ENCODE assay signal across 2 cellular contexts in the genomic region with DNA sequence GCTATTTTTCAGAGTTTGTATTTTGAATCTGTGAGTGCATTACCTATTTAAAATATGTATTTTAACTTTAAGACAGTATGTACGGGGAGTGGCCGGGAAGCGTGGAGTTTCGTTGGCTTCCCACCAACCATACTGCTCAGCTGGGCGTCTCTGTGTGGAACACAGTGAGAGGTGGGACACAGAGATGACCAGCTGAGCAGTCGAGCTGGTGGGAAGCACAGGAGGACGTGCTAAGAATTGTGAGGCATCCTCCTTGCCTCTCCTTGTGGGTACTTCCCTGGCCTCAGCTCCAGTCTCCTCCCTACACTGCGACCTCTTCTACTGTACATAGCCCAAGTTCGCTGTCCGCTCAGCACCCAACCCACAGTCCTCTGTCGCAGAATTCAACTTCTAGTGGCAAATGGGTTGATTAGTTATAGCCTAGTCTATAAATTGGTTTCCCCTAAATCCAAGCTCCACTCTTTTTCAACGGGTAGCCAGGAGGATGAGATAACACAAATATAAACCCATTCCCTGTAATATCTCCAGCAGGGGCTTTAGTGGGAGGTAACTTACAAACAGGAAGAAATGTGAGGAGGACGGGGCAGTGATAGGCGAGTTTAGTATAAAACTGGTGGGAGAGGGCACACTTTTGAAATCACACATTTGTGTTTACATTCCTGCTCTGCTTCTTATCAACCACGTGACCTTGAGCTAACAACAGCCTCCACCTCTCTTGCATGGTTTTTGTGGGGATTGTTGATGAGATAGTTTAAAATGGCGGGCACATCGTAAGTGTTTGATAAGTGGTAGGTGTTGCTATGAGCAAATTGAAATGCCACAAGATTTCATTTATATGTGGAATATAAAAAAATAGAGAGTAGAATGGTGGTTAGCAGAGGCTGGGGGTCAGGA.
A peak's percentile ranks its signal among the peaks of the same experiment; 100 is the strongest.
TF ChIP-seq lines count a peak whose summit lies in the region.

No MANE protein-coding gene starts in this region.

TF ChIP-seq in H1, 55 proteins besides CTCF, POLR2A, EP300 and RAD21 (continues in another document):
- TF ChIP-seq SIX5 (IDR thresholded peaks at IDR 0.05; ENCODE audit: low read depth, low read length) (no peak), BRCA1 (IDR thresholded peaks at IDR 0.05; ENCODE audit: low read depth, low read length) (no peak), CHD1 (IDR thresholded peaks at IDR 0.05; ENCODE audit: low read depth, low read length) (no peak), TAF1 (IDR thresholded peaks at IDR 0.05; ENCODE audit: low read depth, low read length) (no peak), BACH1 (IDR thresholded peaks at IDR 0.05; ENCODE audit: low read length) (no peak), YY1 (IDR thresholded peaks at IDR 0.05; ENCODE audit: low read depth, low read length) (no peak), CREB1 (IDR thresholded peaks at IDR 0.05) (no peak), ATF3 (IDR thresholded peaks at IDR 0.05; ENCODE audit: insufficient read depth, low read depth, low read length) (no peak), TAF7 (optimal IDR thresholded peaks at IDR 0.05; ENCODE audit: borderline replicate concordance, low read depth, low read length) (no peak), POU5F1 (IDR thresholded peaks at IDR 0.05; ENCODE audit: low read depth, low read length) (no peak), NANOG (IDR thresholded peaks at IDR 0.05; ENCODE audit: insufficient read depth, low read depth, low read length, poor library complexity, severe bottlenecking) (no peak), TEAD4 (IDR thresholded peaks at IDR 0.05; ENCODE audit: low read depth, low read length) (no peak), ZNF274 (IDR thresholded peaks at IDR 0.05; ENCODE audit: borderline replicate concordance, extremely low read depth, low read length) (no peak), SRF (IDR thresholded peaks at IDR 0.05; ENCODE audit: low read depth, low read length) (no peak), SP1 (IDR thresholded peaks at IDR 0.05; ENCODE audit: low read depth, low read length) (no peak), SIRT6 (IDR thresholded peaks at IDR 0.05; ENCODE audit: low read length) (no peak), SP2 (IDR thresholded peaks at IDR 0.05; ENCODE audit: low read length) (no peak), GTF2F1 (IDR thresholded peaks at IDR 0.05; ENCODE audit: borderline replicate concordance, low read depth, low read length) (no peak)

TF ChIP-seq in HepG2, 621 proteins besides CTCF, POLR2A, EP300 and RAD21:
- TF ChIP-seq TEAD3 (CRISPR knock-in tag; optimal IDR thresholded peaks at IDR 0.05; ENCODE audit: borderline replicate concordance) (peak; percentile 77), ZNF615 (CRISPR knock-in tag; IDR thresholded peaks at IDR 0.05; ENCODE audit: borderline replicate concordance) (no peak), ZNF672 (CRISPR knock-in tag; IDR thresholded peaks at IDR 0.05) (no peak), ZNF44 (CRISPR knock-in tag; IDR thresholded peaks at IDR 0.05) (no peak), ZFP1 (CRISPR knock-in tag; IDR thresholded peaks at IDR 0.05) (0 out of 2 replicates have a peak, but pooled peaks have one; percentile 30), FOXA3 (CRISPR knock-in tag; IDR thresholded peaks at IDR 0.05) (peak; percentile 43), ZNF879 (CRISPR knock-in tag; IDR thresholded peaks at IDR 0.05) (no peak), GZF1 (CRISPR knock-in tag; IDR thresholded peaks at IDR 0.05) (no peak), RAD51 (IDR thresholded peaks at IDR 0.05; ENCODE audit: borderline replicate concordance) (peak; percentile 29; the same call in 1 of the 2 replicates), ZNF10 (CRISPR knock-in tag; IDR thresholded peaks at IDR 0.05; ENCODE audit: borderline replicate concordance, low read depth) (no peak), ZNF644 (CRISPR knock-in tag; IDR thresholded peaks at IDR 0.05; ENCODE audit: low read depth) (peak; percentile 52; the same call in 1 of the 2 replicates), ZMYM4 (CRISPR knock-in tag; IDR thresholded peaks at IDR 0.05) (peak; percentile 45; the same call in 1 of the 2 replicates), ZNF354B (CRISPR knock-in tag; IDR thresholded peaks at IDR 0.05) (no peak), SRSF9 (IDR thresholded peaks at IDR 0.05; ENCODE audit: borderline replicate concordance, insufficient read depth, low read depth, low read length, poor library complexity, severe bottlenecking) (no peak), ZSCAN29 (CRISPR knock-in tag; conservative IDR thresholded peaks at IDR 0.05) (no peak), FOXA1 (IDR thresholded peaks at IDR 0.05) (no peak), FOXA1 (CRISPR knock-in tag; IDR thresholded peaks at IDR 0.05) (peak; percentile 40; the same call in 1 of the 2 replicates)
- TF ChIP-seq, protein P1, sequence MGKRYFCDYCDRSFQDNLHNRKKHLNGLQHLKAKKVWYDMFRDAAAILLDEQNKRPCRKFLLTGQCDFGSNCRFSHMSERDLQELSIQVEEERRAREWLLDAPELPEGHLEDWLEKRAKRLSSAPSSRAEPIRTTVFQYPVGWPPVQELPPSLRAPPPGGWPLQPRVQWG (CRISPR knock-in tag; IDR thresholded peaks at IDR 0.05; ENCODE audit: borderline replicate concordance, low read depth) = no peak
- TF ChIP-seq, protein P2, sequence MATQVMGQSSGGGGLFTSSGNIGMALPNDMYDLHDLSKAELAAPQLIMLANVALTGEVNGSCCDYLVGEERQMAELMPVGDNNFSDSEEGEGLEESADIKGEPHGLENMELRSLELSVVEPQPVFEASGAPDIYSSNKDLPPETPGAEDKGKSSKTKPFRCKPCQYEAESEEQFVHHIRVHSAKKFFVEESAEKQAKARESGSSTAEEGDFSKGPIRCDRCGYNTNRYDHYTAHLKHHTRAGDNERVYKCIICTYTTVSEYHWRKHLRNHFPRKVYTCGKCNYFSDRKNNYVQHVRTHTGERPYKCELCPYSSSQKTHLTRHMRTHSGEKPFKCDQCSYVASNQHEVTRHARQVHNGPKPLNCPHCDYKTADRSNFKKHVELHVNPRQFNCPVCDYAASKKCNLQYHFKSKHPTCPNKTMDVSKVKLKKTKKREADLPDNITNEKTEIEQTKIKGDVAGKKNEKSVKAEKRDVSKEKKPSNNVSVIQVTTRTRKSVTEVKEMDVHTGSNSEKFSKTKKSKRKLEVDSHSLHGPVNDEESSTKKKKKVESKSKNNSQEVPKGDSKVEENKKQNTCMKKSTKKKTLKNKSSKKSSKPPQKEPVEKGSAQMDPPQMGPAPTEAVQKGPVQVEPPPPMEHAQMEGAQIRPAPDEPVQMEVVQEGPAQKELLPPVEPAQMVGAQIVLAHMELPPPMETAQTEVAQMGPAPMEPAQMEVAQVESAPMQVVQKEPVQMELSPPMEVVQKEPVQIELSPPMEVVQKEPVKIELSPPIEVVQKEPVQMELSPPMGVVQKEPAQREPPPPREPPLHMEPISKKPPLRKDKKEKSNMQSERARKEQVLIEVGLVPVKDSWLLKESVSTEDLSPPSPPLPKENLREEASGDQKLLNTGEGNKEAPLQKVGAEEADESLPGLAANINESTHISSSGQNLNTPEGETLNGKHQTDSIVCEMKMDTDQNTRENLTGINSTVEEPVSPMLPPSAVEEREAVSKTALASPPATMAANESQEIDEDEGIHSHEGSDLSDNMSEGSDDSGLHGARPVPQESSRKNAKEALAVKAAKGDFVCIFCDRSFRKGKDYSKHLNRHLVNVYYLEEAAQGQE (IDR thresholded peaks at IDR 0.05; ENCODE audit: borderline replicate concordance in 1 of 2, low read depth in 1 of 2, low read length in 2 of 2) = peak in 1 of 2 experiments; percentile 38; a peak in 1 of 4 replicates
- TF ChIP-seq, protein P3, sequence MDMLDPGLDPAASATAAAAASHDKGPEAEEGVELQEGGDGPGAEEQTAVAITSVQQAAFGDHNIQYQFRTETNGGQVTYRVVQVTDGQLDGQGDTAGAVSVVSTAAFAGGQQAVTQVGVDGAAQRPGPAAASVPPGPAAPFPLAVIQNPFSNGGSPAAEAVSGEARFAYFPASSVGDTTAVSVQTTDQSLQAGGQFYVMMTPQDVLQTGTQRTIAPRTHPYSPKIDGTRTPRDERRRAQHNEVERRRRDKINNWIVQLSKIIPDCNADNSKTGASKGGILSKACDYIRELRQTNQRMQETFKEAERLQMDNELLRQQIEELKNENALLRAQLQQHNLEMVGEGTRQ (IDR thresholded peaks at IDR 0.05; ENCODE audit: low read depth, low read length) = peak; percentile 52; the same call in 1 of the 2 replicates
- TF ChIP-seq, protein P3 (CRISPR knock-in tag; IDR thresholded peaks at IDR 0.05; ENCODE audit: borderline replicate concordance) = peak; percentile 55; the same call in 1 of the 2 replicates
TF ChIP-seq in HepG2: peak in this region for 9.
